In genomic region chrX:48003367-48003757, GRCh38 we compare ENCODE assay signal across 9 cellular contexts. TPM values are rescaled to one million over a fixed set of nuclear protein-coding genes. Genes with fewer than 3 reads are reported as not detected.
DNase-seq lines count a peak whose midpoint lies in the region; ATAC-seq and TF ChIP-seq lines count a peak whose summit lies in the region.
"Had no signal": no experiment of that assay in that cellular context is flagged by ENCODE, and none has a peak within 500 bp of the region (broad histone marks: within the 10 kb centered on the region; RNA-seq: fewer than 3 reads in every experiment).

No MANE protein-coding gene starts in this region.

- H3K9ac ChIP-seq in HCT116 (ENCODE audit: low read length): peak overlapping the region; percentile 65
- H3K9ac ChIP-seq in trophoblast cell (ENCODE audit: low read length): peak overlapping the region; percentile 79

- no peaks in the 10 kb centered on the region for H3K9me3 Mint-ChIP-seq in Caco-2 (ENCODE audit: unreplicated experiment)

- no peaks in the 10 kb centered on the region for H3K9me2 ChIP-seq in HCT116 (ENCODE audit: insufficient read depth)

- peak overlapping the region; percentile 54 for H3K18ac ChIP-seq in trophoblast cell (ENCODE audit: low read length)

- H2BK5ac ChIP-seq in trophoblast cell (ENCODE audit: low read depth, low read length, poor library complexity): peak overlapping the region; percentile 32

- H3K27ac Mint-ChIP-seq in Caco-2 (ENCODE audit: unreplicated experiment): peak overlapping the region; percentile 86

- H4K8ac ChIP-seq in trophoblast cell (ENCODE audit: low read depth, low read length): peak overlapping the region; percentile 57

- H3K27me3 ChIP-seq in Caco-2 (replicated peaks; ENCODE audit: control insufficient read depth, insufficient read depth, low read length) (no peaks in the 10 kb centered on the region), HCT116 (ENCODE audit: insufficient read depth, low read length) (no peaks in the 10 kb centered on the region), foreskin keratinocyte (no peaks in the 10 kb centered on the region), trophoblast cell (ENCODE audit: insufficient read depth, low read length) (no peaks in the 10 kb centered on the region)

- H2AFZ ChIP-seq in HCT116 (ENCODE audit: low read depth, low read length, poor library complexity, severe bottlenecking): no peak overlapping the region
- peak overlapping the region; percentile 83 for H2AFZ ChIP-seq in trophoblast cell (ENCODE audit: insufficient read depth, low read length, poor library complexity)

- RAD21 ChIA-PET in HCT116 (lab: Charles Lee; ENCODE audit: low non-redundant PET in 1 of 2, low total read pairs in 2 of 2, uncharacterized antibody in 2 of 2, unreplicated experiment in 2 of 2): no interaction called here

- no CpG with 5 or more reads among the region's 18 CpGs for WGBS in trophoblast cell (ENCODE audit: extremely low coverage, insufficient coverage, insufficient read length)

- intact Hi-C loops in Caco-2 (cut with micrococcal nuclease; ENCODE audit: unreplicated experiment) (no loop called here), HCT116 (cut with micrococcal nuclease) (no loop called here)

- H3K4me3 ChIP-seq in Caco-2 (ENCODE audit: low read depth, low read length): peak overlapping the region; percentile 46
- peak overlapping the region; percentile 70 to 73 for H3K4me3 ChIP-seq in HCT116 (replicated peaks in 1 of 2; ENCODE audit: low read depth in 1 of 2, low read length in 2 of 2)
- H3K4me3 ChIP-seq in trophoblast cell (ENCODE audit: low read depth, low read length): peak overlapping the region; percentile 88

- H4K12ac ChIP-seq in trophoblast cell (ENCODE audit: low read depth, low read length): peak overlapping the region; percentile 77

- TF ChIP-seq RAD21 in HCT116 (IDR thresholded peaks at IDR 0.05; ENCODE audit: low read depth): no peak

- H4K20me1 ChIP-seq in HCT116 (ENCODE audit: insufficient read depth): no peaks in the 10 kb centered on the region

- no peak for TF ChIP-seq POLR2A in HCT116 (IDR thresholded peaks at IDR 0.05; ENCODE audit: borderline replicate concordance, extremely low read depth, insufficient read depth, insufficient read length)

- H4K91ac ChIP-seq in trophoblast cell (ENCODE audit: low read depth, low read length): peak overlapping the region; percentile 63

- H3K9me3 ChIP-seq in Caco-2 (no peaks in the 10 kb centered on the region), HCT116 (ENCODE audit: control insufficient read depth in 1 of 2, insufficient read depth in 1 of 2, low read depth in 1 of 2, low read length in 2 of 2) (no peaks in the 10 kb centered on the region), trophoblast cell (ENCODE audit: insufficient read depth, low read depth, low read length) (no peaks in the 10 kb centered on the region)

- peak overlapping the region; percentile 69 for H3K4ac ChIP-seq in trophoblast cell (ENCODE audit: low read depth, low read length)

- no peak overlapping the region for H2BK12ac ChIP-seq in trophoblast cell (ENCODE audit: low read length)

- H2AK5ac ChIP-seq in trophoblast cell (ENCODE audit: low read length): peak overlapping the region; percentile 31

- ATAC-seq in HCT116: peak; percentile 37
- peak; percentile 16 for ATAC-seq in foreskin keratinocyte
- ATAC-seq in HG02678 (IDR thresholded peaks at IDR 0.05; ENCODE audit: unreplicated experiment): no peak

- peaks cover 4% of the 10 kb centered on the region for H3K36me3 Mint-ChIP-seq in Caco-2 (ENCODE audit: insufficient read depth, unreplicated experiment)

- H3K23ac ChIP-seq in trophoblast cell (ENCODE audit: low read length): no peak overlapping the region

- H3K4me1 ChIP-seq in Caco-2 (no peaks in the 10 kb centered on the region), HCT116 (ENCODE audit: control insufficient read depth in 1 of 2, insufficient read depth in 2 of 2, low read length in 2 of 2) (no peaks in the 10 kb centered on the region), foreskin keratinocyte (no peaks in the 10 kb centered on the region), trophoblast cell (ENCODE audit: control insufficient read depth in 1 of 2, insufficient read depth in 2 of 2, low read length in 2 of 2) (no peaks in the 10 kb centered on the region)

- H3K79me2 ChIP-seq in HCT116 (ENCODE audit: insufficient read depth, low read length) (no peaks in the 10 kb centered on the region), trophoblast cell (ENCODE audit: control insufficient read depth, insufficient read depth, low read length, poor library complexity) (peaks cover 2% of the 10 kb centered on the region)

- BruUV-seq in Caco-2 (replicated peaks; lab: Mats Ljungman, UMichigan): TSS peak; percentile 47
- BruUV-seq in HCT116 (replicated peaks; lab: Mats Ljungman, UMichigan): TSS peak; percentile 72

- H3K4me2 ChIP-seq in HCT116 (ENCODE audit: low read length) (peak overlapping the region; percentile 78), trophoblast cell (ENCODE audit: low read length) (peak overlapping the region; percentile 78)

- peaks cover 3% of the 10 kb centered on the region for H3K79me1 ChIP-seq in trophoblast cell (ENCODE audit: low read length)

- H3K27ac ChIP-seq in HCT116 (ENCODE audit: low read depth, low read length) (peak overlapping the region; percentile 36), foreskin keratinocyte (no peak overlapping the region), trophoblast cell (ENCODE audit: low read depth, low read length) (no peak overlapping the region)

- peak overlapping the region; percentile 96 for H3K4me3 Mint-ChIP-seq in Caco-2 (ENCODE audit: unreplicated experiment)

- DNase-seq in Caco-2: peak in 1 of 2 experiments; percentile 1
- no peak for DNase-seq in HCT116 (ENCODE audit: low read depth, low spot score)
- DNase-seq in activated CD4-positive, alpha-beta T cell treated with anti-CD3 and anti-CD28 coated beads, Interleukin-2, amount 50 U/mL, for 1 hour: peak; percentile 4
- no peak for DNase-seq in foreskin keratinocyte
- no peak for DNase-seq in trophoblast cell
- DNase-seq in globus pallidus (ENCODE audit: low spot score): no peak
- DNase-seq in DMS114 treated with DMSO at 0.1 percent for 48 hours (lab: John Stamatoyannopoulos, UW; ENCODE audit: unreplicated experiment): no peak

- no peaks in the 10 kb centered on the region for H3K36me3 ChIP-seq in Caco-2 (ENCODE audit: control insufficient read depth, insufficient read depth, low read length)
- no peaks in the 10 kb centered on the region for H3K36me3 ChIP-seq in HCT116 (ENCODE audit: control insufficient read depth in 1 of 2, insufficient read depth in 2 of 2, low read length in 2 of 2)
- H3K36me3 ChIP-seq in trophoblast cell (ENCODE audit: control insufficient read depth in 1 of 2, insufficient read depth in 2 of 2, low read length in 2 of 2): no peaks in the 10 kb centered on the region

- TF ChIP-seq CTCF in Caco-2 (IDR thresholded peaks at IDR 0.05; ENCODE audit: insufficient read depth in 1 of 2, low read depth in 1 of 2, low read length in 1 of 2, severe bottlenecking in 1 of 2, unreplicated experiment in 1 of 2): no peak
- TF ChIP-seq CTCF in HCT116 (IDR thresholded peaks at IDR 0.05 in 2 of 3, conservative IDR thresholded peaks at IDR 0.05 in 1 of 3; ENCODE audit: borderline replicate concordance in 1 of 3, insufficient read depth in 1 of 3, low read depth in 2 of 3, low read length in 2 of 3): no peak
- TF ChIP-seq CTCF in foreskin keratinocyte (conservative IDR thresholded peaks at IDR 0.05): no peak

- CTCF ChIA-PET in Caco-2 (lab: Charles Lee): no interaction called here
- CTCF ChIA-PET in HCT116 (lab: Charles Lee): no interaction called here

- H3K14ac ChIP-seq in trophoblast cell (ENCODE audit: low read length): peak overlapping the region; percentile 78

- H3K4me1 Mint-ChIP-seq in Caco-2 (ENCODE audit: low read depth, unreplicated experiment): no peaks in the 10 kb centered on the region

- H3K27me3 Mint-ChIP-seq in Caco-2 (ENCODE audit: insufficient read depth, unreplicated experiment): no peaks in the 10 kb centered on the region

- H2BK120ac ChIP-seq in trophoblast cell (ENCODE audit: insufficient read depth, low read length, poor library complexity): peak overlapping the region; percentile 54

- POLR2A ChIA-PET in Caco-2 (lab: Charles Lee) (no interaction called here), HCT116 (lab: Charles Lee) (no interaction called here)

TF ChIP-seq in HCT116, 20 proteins besides CTCF, POLR2A, EP300 and RAD21:
- TF ChIP-seq EZH2phosphoT487 (IDR thresholded peaks at IDR 0.05; ENCODE audit: borderline replicate concordance) (no peak), ATF3 (IDR thresholded peaks at IDR 0.05) (no peak), JUND (IDR thresholded peaks at IDR 0.05) (no peak), SRF (IDR thresholded peaks at IDR 0.05; ENCODE audit: low read depth) (no peak)

RNA-seq across cellular contexts. Expression of gene ZNF182, which starts 0.4 kb away (rescaled TPM):
- total RNA-seq in Caco-2 (2022): 3.9 and 4.5 TPM in 2 replicates
- total RNA-seq in HCT116 (2021; ENCODE audit: unreplicated experiment): 5.1 TPM
- 1.5 and 2.4 TPM in 2 replicates for polyA plus RNA-seq in HCT116 (2012)
- 3.4 and 3.7 TPM in 2 replicates for total RNA-seq in foreskin keratinocyte
- 1.1 and 1.3 TPM in 2 replicates for polyA plus RNA-seq in foreskin keratinocyte
- polyA plus RNA-seq in trophoblast cell (2013): 2.0 and 2.4 TPM in 2 replicates

RNA-seq across cellular contexts. Expression of gene SPACA5, which starts 3.4 kb away (rescaled TPM):
- total RNA-seq in Caco-2 (2022) (not detected in 2 replicates), HCT116 (2021; ENCODE audit: unreplicated experiment) (not detected), foreskin keratinocyte (not detected in 2 replicates)
- not detected in 2 replicates for polyA plus RNA-seq in HCT116 (2012)
- polyA plus RNA-seq in foreskin keratinocyte: not detected in 2 replicates
- not detected in 2 replicates for polyA plus RNA-seq in trophoblast cell (2013)
- total RNA-seq: LHCN-M2 had no signal
